In the genomic region with DNA sequence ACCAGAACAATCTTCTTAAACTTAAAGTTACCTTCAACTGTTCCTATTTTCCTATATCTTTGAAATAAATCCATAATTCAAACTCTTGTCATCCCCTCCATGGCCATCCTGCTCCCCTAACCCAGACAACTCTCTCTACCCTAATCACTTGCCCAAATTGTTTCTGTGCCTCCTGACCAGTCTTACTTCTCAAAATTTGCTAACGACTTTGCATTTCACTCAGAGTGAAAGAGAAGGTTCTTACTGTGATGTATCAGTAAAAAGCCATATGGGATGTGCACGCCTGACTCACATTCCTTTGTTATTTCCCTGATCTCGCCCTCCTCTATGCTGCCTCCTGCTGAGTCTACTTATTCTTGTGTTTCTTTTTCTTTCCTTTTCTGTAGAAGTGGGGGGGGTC, we compare ENCODE assay signal across 23 cellular contexts.
A peak's percentile ranks its signal among the peaks of the same experiment; 100 is the strongest.
DNase-seq lines count a peak whose midpoint lies in the region; ATAC-seq, FAIRE-seq and TF ChIP-seq lines count a peak whose summit lies in the region.
"Had no signal": no experiment of that assay in that cellular context is flagged by ENCODE, and none has a peak within 500 bp of the region (broad histone marks: within the 10 kb centered on the region; RNA-seq: fewer than 3 reads in every experiment).

No MANE protein-coding gene starts in this region.

- H3K4me1 Mint-ChIP-seq in neural progenitor cell: peaks cover 12% of the 10 kb centered on the region
- H3K4me1 Mint-ChIP-seq: activated CD4-positive, alpha-beta T cell treated with anti-CD3 and anti-CD28 coated beads, Interleukin-2, amount 10 ng/mL, durations not matched to agents 7 days and 5 days; CD8-positive, alpha-beta memory T cell; stimulated activated naive CD8-positive, alpha-beta T cell treated with anti-CD3 and anti-CD28 coated beads, Interleukin-15, amount 100 ng/mL, for 72 hours had no signal

- 35 to 52% (median 36%) methylated on average over 3 of the region's 3 CpGs for WGBS in small intestine, 3 donors

- no peaks in the 10 kb centered on the region for H3K79me2 ChIP-seq in neural progenitor cell (ENCODE audit: low read depth)

- FAIRE-seq in small intestine (lab: Jason Lieb, UNC): no peak
- FAIRE-seq: G401.6 had no signal

- H3K36me3 Mint-ChIP-seq in neural progenitor cell: no peaks in the 10 kb centered on the region
- H3K36me3 Mint-ChIP-seq: CD8-positive, alpha-beta memory T cell had no signal

- no peak overlapping the region for H3K4me2 ChIP-seq in neural progenitor cell

- H2AFZ ChIP-seq in neural progenitor cell (replicated peaks): no peak overlapping the region

- H3F3A ChIP-seq in neural progenitor cell (ENCODE audit: low read depth): no peaks in the 10 kb centered on the region

- H3K36me3 ChIP-seq in neural progenitor cell (no peaks in the 10 kb centered on the region), small intestine (ENCODE audit: control insufficient read depth in 2 of 2, insufficient read depth in 2 of 2, low read length in 2 of 2) (no peaks in the 10 kb centered on the region)
- H3K36me3 ChIP-seq: tibial artery had no signal

- H3K27me3 ChIP-seq in neural progenitor cell (no peaks in the 10 kb centered on the region), small intestine (ENCODE audit: control insufficient read depth in 2 of 2, insufficient read depth in 2 of 2, low read length in 2 of 2) (no peaks in the 10 kb centered on the region)

- no peak overlapping the region for H3K9ac ChIP-seq in neural progenitor cell

- H3K27ac ChIP-seq in neural progenitor cell: no peak overlapping the region
- no peak overlapping the region for H3K27ac ChIP-seq in small intestine (ENCODE audit: low read depth in 1 of 2, low read length in 1 of 2)
- H3K27ac ChIP-seq: psoas muscle, tibial artery had no signal

- H3K27ac Mint-ChIP-seq in neural progenitor cell: peak overlapping the region; percentile 0
- H3K27ac Mint-ChIP-seq: activated CD4-positive, alpha-beta T cell treated with anti-CD3 and anti-CD28 coated beads, Interleukin-2, amount 10 ng/mL, durations not matched to agents 7 days and 5 days; activated T-helper 1 cell treated with anti-CD3 and anti-CD28 coated beads, Interleukin-12 subunit alpha, Interleukin-12 subunit beta, Interleukin-2, Interleukin-4 antibody, amounts not matched to agents 30 ng/mL and 10 ng/mL and 1 ng/mL, durations not matched to agents 14 hours and 24 hours and 36 hours; CD8-positive, alpha-beta memory T cell; stimulated activated naive CD8-positive, alpha-beta T cell treated with anti-CD3 and anti-CD28 coated beads, Interleukin-15, amount 100 ng/mL, for 72 hours had no signal

- POLR2A ChIA-PET in HEK293T (lab: Yijun Ruan, JAX): no interaction called here

- H3K4me3 ChIP-seq in neural progenitor cell (no peak overlapping the region), small intestine (ENCODE audit: low read depth in 1 of 2, low read length in 2 of 2) (no peak overlapping the region)
- H3K4me3 ChIP-seq: psoas muscle, tibial artery had no signal

- CTCF ChIA-PET in HEK293T (lab: Yijun Ruan, JAX): no interaction called here

- H4K20me1 ChIP-seq in neural progenitor cell (ENCODE audit: low read depth): no peaks in the 10 kb centered on the region

- H3K9me3 Mint-ChIP-seq in neural progenitor cell: peaks cover 2% of the 10 kb centered on the region
- H3K9me3 Mint-ChIP-seq: activated CD4-positive, alpha-beta T cell treated with anti-CD3 and anti-CD28 coated beads, Interleukin-2, amount 10 ng/mL, durations not matched to agents 7 days and 5 days; activated T-helper 1 cell treated with anti-CD3 and anti-CD28 coated beads, Interleukin-12 subunit alpha, Interleukin-12 subunit beta, Interleukin-2, Interleukin-4 antibody, amounts not matched to agents 30 ng/mL and 10 ng/mL and 1 ng/mL, durations not matched to agents 14 hours and 24 hours and 36 hours; CD8-positive, alpha-beta memory T cell had no signal

- ATAC-seq in GM18520 (IDR thresholded peaks at IDR 0.05; ENCODE audit: unreplicated experiment): peak; percentile 44
- ATAC-seq in HG03565 (IDR thresholded peaks at IDR 0.05; ENCODE audit: unreplicated experiment): peak; percentile 39
- ATAC-seq: psoas muscle; stimulated activated naive CD8-positive, alpha-beta T cell treated with anti-CD3 and anti-CD28 coated beads, Interleukin-15, amount 100 ng/mL, for 72 hours had no signal

- H3K9me3 ChIP-seq in neural progenitor cell (ENCODE audit: low read depth) (no peaks in the 10 kb centered on the region), small intestine (ENCODE audit: control insufficient read depth, low read depth) (no peaks in the 10 kb centered on the region)
- H3K9me3 ChIP-seq: psoas muscle, tibial artery had no signal

- H3K4me1 ChIP-seq in neural progenitor cell (peaks cover 9% of the 10 kb centered on the region), small intestine (ENCODE audit: control insufficient read depth in 2 of 2, insufficient read depth in 1 of 2, low read depth in 1 of 2, low read length in 1 of 2) (no peaks in the 10 kb centered on the region)
- H3K4me1 ChIP-seq: psoas muscle, tibial artery had no signal

- TF ChIP-seq CTCF in neural progenitor cell (IDR thresholded peaks at IDR 0.05): no peak

- DNase-seq in H4 (ENCODE audit: low spot score) (peak; percentile 4), neural progenitor cell (ENCODE audit: low spot score) (peak; percentile 43), small intestine (no peak), HEK293T (ENCODE audit: extremely low spot score) (no peak), CD1c-positive myeloid dendritic cell (ENCODE audit: extremely low spot score) (no peak)
- DNase-seq: activated CD4-positive, alpha-beta T cell treated with anti-CD3 and anti-CD28 coated beads, Interleukin-2, amount 10 ng/mL, durations not matched to agents 7 days and 5 days; activated naive CD4-positive, alpha-beta T cell treated with anti-CD3 and anti-CD28 coated beads, Interleukin-2, amount 50 U/mL, for 16 hours; aorta; caudate nucleus; CD8-positive, alpha-beta memory T cell; DMS153; GOT3; NCI-H1436 treated with DMSO at 0.1 percent for 48 hours; NCI-H2107; psoas muscle; Right ventricle myocardium superior; stimulated activated naive CD8-positive, alpha-beta T cell treated with anti-CD3 and anti-CD28 coated beads, Interleukin-15, amount 100 ng/mL, for 72 hours; T-helper 9 cell; tibial artery had no signal

- no peak overlapping the region for H3K4me3 Mint-ChIP-seq in neural progenitor cell
- H3K4me3 Mint-ChIP-seq: activated CD4-positive, alpha-beta T cell treated with anti-CD3 and anti-CD28 coated beads, Interleukin-2, amount 10 ng/mL, durations not matched to agents 7 days and 5 days; activated T-helper 1 cell treated with anti-CD3 and anti-CD28 coated beads, Interleukin-12 subunit alpha, Interleukin-12 subunit beta, Interleukin-2, Interleukin-4 antibody, amounts not matched to agents 30 ng/mL and 10 ng/mL and 1 ng/mL, durations not matched to agents 14 hours and 24 hours and 36 hours; stimulated activated naive CD8-positive, alpha-beta T cell treated with anti-CD3 and anti-CD28 coated beads, Interleukin-15, amount 100 ng/mL, for 72 hours had no signal

- H3K27me3 Mint-ChIP-seq in neural progenitor cell (ENCODE audit: insufficient read depth, low read depth): no peaks in the 10 kb centered on the region
- H3K27me3 Mint-ChIP-seq: activated CD4-positive, alpha-beta T cell treated with anti-CD3 and anti-CD28 coated beads, Interleukin-2, amount 10 ng/mL, durations not matched to agents 7 days and 5 days; CD8-positive, alpha-beta memory T cell; stimulated activated naive CD8-positive, alpha-beta T cell treated with anti-CD3 and anti-CD28 coated beads, Interleukin-15, amount 100 ng/mL, for 72 hours had no signal

TF ChIP-seq in HEK293T, 16 proteins besides CTCF, POLR2A, EP300 and RAD21:
- TF ChIP-seq TARDBP (IDR thresholded peaks at IDR 0.05) (no peak), FOXA1 (IDR thresholded peaks at IDR 0.05) (no peak), ELF4 (IDR thresholded peaks at IDR 0.05) (no peak), FOXM1 (IDR thresholded peaks at IDR 0.05; ENCODE audit: borderline replicate concordance) (no peak), LEF1 (IDR thresholded peaks at IDR 0.05; ENCODE audit: borderline replicate concordance) (no peak), ARNT (IDR thresholded peaks at IDR 0.05) (no peak), SUZ12 (IDR thresholded peaks at IDR 0.05) (no peak), SP1 (IDR thresholded peaks at IDR 0.05) (no peak), FOXK2 (IDR thresholded peaks at IDR 0.05) (no peak), NFRKB (IDR thresholded peaks at IDR 0.05) (no peak), ZNF384 (IDR thresholded peaks at IDR 0.05) (no peak), BHLHE40 (IDR thresholded peaks at IDR 0.05; ENCODE audit: borderline replicate concordance) (no peak), CTBP1 (IDR thresholded peaks at IDR 0.05; ENCODE audit: borderline replicate concordance) (no peak), L3MBTL2 (conservative IDR thresholded peaks at IDR 0.05) (no peak), HDGF (IDR thresholded peaks at IDR 0.05; ENCODE audit: borderline replicate concordance) (no peak)
- TF ChIP-seq, protein P1, sequence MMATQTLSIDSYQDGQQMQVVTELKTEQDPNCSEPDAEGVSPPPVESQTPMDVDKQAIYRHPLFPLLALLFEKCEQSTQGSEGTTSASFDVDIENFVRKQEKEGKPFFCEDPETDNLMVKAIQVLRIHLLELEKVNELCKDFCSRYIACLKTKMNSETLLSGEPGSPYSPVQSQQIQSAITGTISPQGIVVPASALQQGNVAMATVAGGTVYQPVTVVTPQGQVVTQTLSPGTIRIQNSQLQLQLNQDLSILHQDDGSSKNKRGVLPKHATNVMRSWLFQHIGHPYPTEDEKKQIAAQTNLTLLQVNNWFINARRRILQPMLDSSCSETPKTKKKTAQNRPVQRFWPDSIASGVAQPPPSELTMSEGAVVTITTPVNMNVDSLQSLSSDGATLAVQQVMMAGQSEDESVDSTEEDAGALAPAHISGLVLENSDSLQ (IDR thresholded peaks at IDR 0.05): no peak

Comparison
In these comparisons a context has a peak if more than half of its experiments do, and no peak if none do; other contexts are left out.
1. DNase-seq: peak in H4 (single experiment) and neural progenitor cell (single experiment); none in small intestine (single experiment), HEK293T (single experiment) and CD1c-positive myeloid dendritic cell (single experiment).